In the genomic region with DNA sequence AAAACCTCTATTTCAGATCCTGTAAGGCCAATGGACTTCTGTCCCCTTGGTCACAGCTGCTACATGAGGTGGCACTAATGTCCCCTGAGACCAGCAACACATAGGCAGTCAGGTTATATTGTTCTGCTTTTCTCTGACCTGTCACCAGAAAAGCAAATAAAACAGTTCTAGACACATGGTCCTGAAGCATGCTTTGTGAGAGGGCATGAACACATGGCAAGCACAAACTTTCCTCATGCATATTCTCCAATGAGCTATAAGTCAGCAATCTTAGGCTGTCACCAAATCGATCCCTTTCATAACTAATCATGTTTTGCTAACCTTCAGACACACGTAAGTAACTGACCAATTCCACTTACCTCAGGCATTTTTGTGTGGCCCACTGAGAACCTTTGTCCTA, we compare ENCODE assay signal across 27 cellular contexts.
"Had no signal": no experiment of that assay in that cellular context is flagged by ENCODE, and none has a peak within 500 bp of the region (broad histone marks: within the 10 kb centered on the region; RNA-seq: fewer than 3 reads in every experiment).

No MANE protein-coding gene starts in this region.

- H3K9me3 ChIP-seq: ascending aorta, SJCRH30 had no signal

- DNase-seq: activated CD4-positive, alpha-beta T cell treated with anti-CD3 and anti-CD28 coated beads for 1 hour; activated CD4-positive, alpha-beta T cell treated with anti-CD3 and anti-CD28 coated beads, Interleukin-2, amount 50 U/mL, for 4 hours; activated CD4-positive, CD25-positive, alpha-beta regulatory T cell; activated CD8-positive, alpha-beta T cell treated with anti-CD3 and anti-CD28 coated beads for 36 hours; activated gamma-delta T cell; activated naive CD4-positive, alpha-beta T cell treated with Interleukin-2 at 50 U/mL for 16 hours; activated naive CD8-positive, alpha-beta T cell treated with anti-CD3 and anti-CD28 coated beads, Interleukin-2, amount 10 ng/mL, durations not matched to agents 7 days and 5 days; activated T-cell treated with anti-CD3 and anti-CD28 coated beads, Interleukin-2, amount 50 U/mL, for 24 hours; amygdala; caudate nucleus; Kasumi-1; MG63; NCI-H1048; NCI-H1105 treated with DMSO at 0.1 percent for 48 hours; NCI-H1436; NCI-H1694; NCI-H1930; NCI-H345; NCI-H524 treated with DMSO at 0.1 percent for 48 hours; SHP77; SJCRH30; T1000; WERI-Rb-1 had no signal

- H3K27ac ChIP-seq: ascending aorta, breast epithelium, SJCRH30, SK-N-MC, WERI-Rb-1 had no signal

- ATAC-seq: activated CD8-positive, alpha-beta T cell treated with anti-CD3 and anti-CD28 coated beads for 36 hours; Panc1 had no signal

- H3K36me3 ChIP-seq: ascending aorta, breast epithelium, MG63, SJCRH30, WERI-Rb-1 had no signal

- H3K4me1 ChIP-seq: ascending aorta, breast epithelium, SJCRH30 had no signal

- H3K27me3 ChIP-seq: ascending aorta, breast epithelium, MG63, SJCRH30 had no signal

- H3K4me3 ChIP-seq: ascending aorta, breast epithelium, MG63, SJCRH30, SK-N-MC had no signal
